ENCODE assay signal across 1 cellular context in genomic region chr3:46369675-46370132, GRCh38.
TF ChIP-seq lines count a peak whose summit lies in the region.

No MANE protein-coding gene starts in this region.

TF ChIP-seq in GM12878, 131 proteins besides CTCF, POLR2A, EP300 and RAD21 (continues in another document):
- TF ChIP-seq YBX1 (IDR thresholded peaks at IDR 0.05) (no peak), IKZF2 (IDR thresholded peaks at IDR 0.05) (peak; percentile 59 to 67; a peak in 3 of 4 replicates), NFXL1 (IDR thresholded peaks at IDR 0.05; ENCODE audit: borderline replicate concordance) (no peak), PML (IDR thresholded peaks at IDR 0.05; ENCODE audit: low read length) (peak; percentile 64; the same call in 1 of the 2 replicates), GATAD2B (conservative IDR thresholded peaks at IDR 0.05; ENCODE audit: low read depth) (peak; percentile 43; the same call in 1 of the 2 replicates), RELB (IDR thresholded peaks at IDR 0.05; ENCODE audit: low read depth) (0 out of 2 replicates have a peak, but pooled peaks have one; percentile 21), NR2C2 (IDR thresholded peaks at IDR 0.05; ENCODE audit: borderline replicate concordance, control insufficient read depth, insufficient read length, low read depth) (no peak), MAX (IDR thresholded peaks at IDR 0.05; ENCODE audit: low read depth, low read length) (no peak), IRF3 (IDR thresholded peaks at IDR 0.05) (no peak), STAT1 (conservative IDR thresholded peaks at IDR 0.05) (no peak), MTA2 (IDR thresholded peaks at IDR 0.05; ENCODE audit: low read depth) (0 out of 2 replicates have a peak, but pooled peaks have one; percentile 51), KAT2A (conservative IDR thresholded peaks at IDR 0.05; ENCODE audit: control insufficient read depth, low read depth, low read length) (no peak), SIX5 (IDR thresholded peaks at IDR 0.05; ENCODE audit: low read depth, low read length, severe bottlenecking) (no peak), ESRRA (IDR thresholded peaks at IDR 0.05; ENCODE audit: low read length) (peak; percentile 92; the same call in 1 of the 2 replicates), CHD2 (IDR thresholded peaks at IDR 0.05; ENCODE audit: borderline replicate concordance, low read depth, low read length) (no peak), CBX3 (IDR thresholded peaks at IDR 0.05; ENCODE audit: borderline replicate concordance, low read depth) (no peak), SREBF1 (IDR thresholded peaks at IDR 0.05; ENCODE audit: low read length) (no peak), EGR1 (IDR thresholded peaks at IDR 0.05; ENCODE audit: borderline replicate concordance in 1 of 2, low read depth in 2 of 2, low read length in 2 of 2) (no peak), PKNOX1 (IDR thresholded peaks at IDR 0.05) (no peak), RAD51 (IDR thresholded peaks at IDR 0.05) (no peak), ATF2 (IDR thresholded peaks at IDR 0.05; ENCODE audit: low read length) (peak; percentile 88), PBX3 (IDR thresholded peaks at IDR 0.05; ENCODE audit: insufficient replicate concordance, low read depth, low read length) (no peak), MXI1 (IDR thresholded peaks at IDR 0.05; ENCODE audit: low read depth, low read length) (no peak), CBFB (IDR thresholded peaks at IDR 0.05; ENCODE audit: low read depth) (peak; percentile 60; the same call in 1 of the 2 replicates), PAX8 (IDR thresholded peaks at IDR 0.05) (no peak), PAX5 (IDR thresholded peaks at IDR 0.05; ENCODE audit: borderline replicate concordance, low read depth, low read length) (peak; percentile 44; the same call in 1 of the 2 replicates), SIN3A (IDR thresholded peaks at IDR 0.05; ENCODE audit: low read depth, low read length) (no peak), PRDM15 (CRISPR knock-in tag; IDR thresholded peaks at IDR 0.05) (no peak), BCL11A (IDR thresholded peaks at IDR 0.05; ENCODE audit: low read depth, low read length) (peak; percentile 41; the same call in 1 of the 2 replicates), ETV6 (conservative IDR thresholded peaks at IDR 0.05 in 1 of 2, IDR thresholded peaks at IDR 0.05 in 1 of 2; ENCODE audit: borderline replicate concordance in 1 of 2, low read depth in 1 of 2) (peak in 1 of 2 experiments; percentile 83; a peak in 2 of 4 replicates), CHD1 (IDR thresholded peaks at IDR 0.05; ENCODE audit: low read depth, low read length) (no peak), WRNIP1 (IDR thresholded peaks at IDR 0.05; ENCODE audit: borderline replicate concordance, low read depth, low read length) (no peak), SUZ12 (IDR thresholded peaks at IDR 0.05; ENCODE audit: unreplicated experiment) (no peak), ZZZ3 (IDR thresholded peaks at IDR 0.05; ENCODE audit: control insufficient read depth, insufficient read length, low read depth) (no peak), MEF2A (IDR thresholded peaks at IDR 0.05; ENCODE audit: insufficient read depth, low read depth, low read length) (no peak), RFX5 (IDR thresholded peaks at IDR 0.05; ENCODE audit: low read depth, low read length) (no peak), NR2C1 (IDR thresholded peaks at IDR 0.05) (no peak)
- TF ChIP-seq, protein P1, sequence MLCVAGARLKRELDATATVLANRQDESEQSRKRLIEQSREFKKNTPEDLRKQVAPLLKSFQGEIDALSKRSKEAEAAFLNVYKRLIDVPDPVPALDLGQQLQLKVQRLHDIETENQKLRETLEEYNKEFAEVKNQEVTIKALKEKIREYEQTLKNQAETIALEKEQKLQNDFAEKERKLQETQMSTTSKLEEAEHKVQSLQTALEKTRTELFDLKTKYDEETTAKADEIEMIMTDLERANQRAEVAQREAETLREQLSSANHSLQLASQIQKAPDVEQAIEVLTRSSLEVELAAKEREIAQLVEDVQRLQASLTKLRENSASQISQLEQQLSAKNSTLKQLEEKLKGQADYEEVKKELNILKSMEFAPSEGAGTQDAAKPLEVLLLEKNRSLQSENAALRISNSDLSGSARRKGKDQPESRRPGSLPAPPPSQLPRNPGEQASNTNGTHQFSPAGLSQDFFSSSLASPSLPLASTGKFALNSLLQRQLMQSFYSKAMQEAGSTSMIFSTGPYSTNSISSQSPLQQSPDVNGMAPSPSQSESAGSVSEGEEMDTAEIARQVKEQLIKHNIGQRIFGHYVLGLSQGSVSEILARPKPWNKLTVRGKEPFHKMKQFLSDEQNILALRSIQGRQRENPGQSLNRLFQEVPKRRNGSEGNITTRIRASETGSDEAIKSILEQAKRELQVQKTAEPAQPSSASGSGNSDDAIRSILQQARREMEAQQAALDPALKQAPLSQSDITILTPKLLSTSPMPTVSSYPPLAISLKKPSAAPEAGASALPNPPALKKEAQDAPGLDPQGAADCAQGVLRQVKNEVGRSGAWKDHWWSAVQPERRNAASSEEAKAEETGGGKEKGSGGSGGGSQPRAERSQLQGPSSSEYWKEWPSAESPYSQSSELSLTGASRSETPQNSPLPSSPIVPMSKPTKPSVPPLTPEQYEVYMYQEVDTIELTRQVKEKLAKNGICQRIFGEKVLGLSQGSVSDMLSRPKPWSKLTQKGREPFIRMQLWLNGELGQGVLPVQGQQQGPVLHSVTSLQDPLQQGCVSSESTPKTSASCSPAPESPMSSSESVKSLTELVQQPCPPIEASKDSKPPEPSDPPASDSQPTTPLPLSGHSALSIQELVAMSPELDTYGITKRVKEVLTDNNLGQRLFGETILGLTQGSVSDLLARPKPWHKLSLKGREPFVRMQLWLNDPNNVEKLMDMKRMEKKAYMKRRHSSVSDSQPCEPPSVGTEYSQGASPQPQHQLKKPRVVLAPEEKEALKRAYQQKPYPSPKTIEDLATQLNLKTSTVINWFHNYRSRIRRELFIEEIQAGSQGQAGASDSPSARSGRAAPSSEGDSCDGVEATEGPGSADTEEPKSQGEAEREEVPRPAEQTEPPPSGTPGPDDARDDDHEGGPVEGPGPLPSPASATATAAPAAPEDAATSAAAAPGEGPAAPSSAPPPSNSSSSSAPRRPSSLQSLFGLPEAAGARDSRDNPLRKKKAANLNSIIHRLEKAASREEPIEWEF (IDR thresholded peaks at IDR 0.05; ENCODE audit: insufficient replicate concordance, low read depth, low read length), result no peak
- TF ChIP-seq, protein P2, sequence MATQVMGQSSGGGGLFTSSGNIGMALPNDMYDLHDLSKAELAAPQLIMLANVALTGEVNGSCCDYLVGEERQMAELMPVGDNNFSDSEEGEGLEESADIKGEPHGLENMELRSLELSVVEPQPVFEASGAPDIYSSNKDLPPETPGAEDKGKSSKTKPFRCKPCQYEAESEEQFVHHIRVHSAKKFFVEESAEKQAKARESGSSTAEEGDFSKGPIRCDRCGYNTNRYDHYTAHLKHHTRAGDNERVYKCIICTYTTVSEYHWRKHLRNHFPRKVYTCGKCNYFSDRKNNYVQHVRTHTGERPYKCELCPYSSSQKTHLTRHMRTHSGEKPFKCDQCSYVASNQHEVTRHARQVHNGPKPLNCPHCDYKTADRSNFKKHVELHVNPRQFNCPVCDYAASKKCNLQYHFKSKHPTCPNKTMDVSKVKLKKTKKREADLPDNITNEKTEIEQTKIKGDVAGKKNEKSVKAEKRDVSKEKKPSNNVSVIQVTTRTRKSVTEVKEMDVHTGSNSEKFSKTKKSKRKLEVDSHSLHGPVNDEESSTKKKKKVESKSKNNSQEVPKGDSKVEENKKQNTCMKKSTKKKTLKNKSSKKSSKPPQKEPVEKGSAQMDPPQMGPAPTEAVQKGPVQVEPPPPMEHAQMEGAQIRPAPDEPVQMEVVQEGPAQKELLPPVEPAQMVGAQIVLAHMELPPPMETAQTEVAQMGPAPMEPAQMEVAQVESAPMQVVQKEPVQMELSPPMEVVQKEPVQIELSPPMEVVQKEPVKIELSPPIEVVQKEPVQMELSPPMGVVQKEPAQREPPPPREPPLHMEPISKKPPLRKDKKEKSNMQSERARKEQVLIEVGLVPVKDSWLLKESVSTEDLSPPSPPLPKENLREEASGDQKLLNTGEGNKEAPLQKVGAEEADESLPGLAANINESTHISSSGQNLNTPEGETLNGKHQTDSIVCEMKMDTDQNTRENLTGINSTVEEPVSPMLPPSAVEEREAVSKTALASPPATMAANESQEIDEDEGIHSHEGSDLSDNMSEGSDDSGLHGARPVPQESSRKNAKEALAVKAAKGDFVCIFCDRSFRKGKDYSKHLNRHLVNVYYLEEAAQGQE (IDR thresholded peaks at IDR 0.05; ENCODE audit: low read depth, low read length), result no peak
